In the genomic region with DNA sequence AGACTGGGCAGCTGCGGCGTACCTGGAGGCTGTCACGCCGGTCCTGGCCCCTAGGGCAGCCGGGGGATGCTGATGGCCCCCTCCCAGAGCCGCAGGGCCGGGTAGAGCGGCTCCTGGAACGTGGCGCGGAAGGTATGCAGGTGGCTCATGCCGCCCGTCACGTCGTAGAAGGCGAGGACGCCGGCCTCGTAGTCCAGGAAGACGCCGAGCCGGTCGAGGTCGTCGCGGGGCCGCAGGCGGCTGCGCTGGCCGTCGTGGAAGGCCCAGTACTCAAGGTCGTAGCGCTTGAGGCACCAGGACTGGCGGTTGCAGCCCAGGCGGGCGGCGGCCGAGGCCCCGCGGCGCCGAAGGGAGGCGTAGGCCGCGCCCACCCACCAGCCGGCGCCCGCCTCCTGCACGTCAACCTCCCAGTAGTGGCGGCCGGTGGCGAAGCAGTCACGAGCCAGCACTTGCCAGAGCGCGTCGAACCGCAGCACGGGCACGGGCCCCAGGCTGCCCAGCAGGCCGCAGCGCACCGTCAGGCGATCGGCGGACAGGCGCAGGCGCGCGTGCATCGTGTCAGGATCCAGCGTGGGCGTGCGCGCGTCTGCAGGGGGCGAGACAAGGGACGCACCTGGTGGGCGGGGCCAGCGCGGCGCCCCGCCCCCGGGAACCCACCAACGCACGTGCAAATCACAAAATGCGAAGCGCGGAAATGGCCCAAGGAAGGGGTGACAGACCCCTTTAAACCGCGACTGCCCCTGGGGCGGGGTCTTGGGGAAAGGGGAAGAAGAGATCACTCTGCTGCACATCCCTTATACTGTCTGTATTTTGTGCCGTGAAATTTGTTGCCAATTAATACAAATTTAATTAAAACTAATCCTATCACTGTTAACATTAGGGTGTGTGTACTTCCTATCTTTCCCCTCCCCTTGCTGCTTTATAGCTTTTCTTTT, we compare ENCODE assay signal across 9 cellular contexts. TPM values are rescaled to one million over a fixed set of nuclear protein-coding genes. Genes with fewer than 3 reads are reported as not detected.
DNase-seq lines count a peak whose midpoint lies in the region; ATAC-seq and TF ChIP-seq lines count a peak whose summit lies in the region.
"Had no signal": no experiment of that assay in that cellular context is flagged by ENCODE, and none has a peak within 500 bp of the region (broad histone marks: within the 10 kb centered on the region; RNA-seq: fewer than 3 reads in every experiment).

No MANE protein-coding gene starts in this region.

- no peak overlapping the region for H3K4me3 Mint-ChIP-seq in activated T-helper 1 cell treated with anti-CD3 and anti-CD28 coated beads, Interleukin-12 subunit alpha, Interleukin-12 subunit beta, Interleukin-2, Interleukin-4 antibody, amounts not matched to agents 30 ng/mL and 10 ng/mL and 1 ng/mL, durations not matched to agents 14 hours and 24 hours and 36 hours

- TF ChIP-seq EP300 in transverse colon (IDR thresholded peaks at IDR 0.05; ENCODE audit: low read depth): no peak

- intact Hi-C loops in activated T-helper 1 cell treated with anti-CD3 and anti-CD28 coated beads, Interleukin-12 subunit alpha, Interleukin-12 subunit beta, Interleukin-2, Interleukin-4 antibody, amounts not matched to agents 30 ng/mL and 10 ng/mL and 1 ng/mL, durations not matched to agents 14 hours and 24 hours and 36 hours (cut with micrococcal nuclease): no loop called here
- intact Hi-C loops in transverse colon (cut with DNase I; ENCODE audit: low total_unique reads): no loop called here

- TF ChIP-seq CTCF in coronary artery (IDR thresholded peaks at IDR 0.05) (no peak), lung (IDR thresholded peaks at IDR 0.05; ENCODE audit: control extremely low read depth, extremely low read depth) (no peak), transverse colon (IDR thresholded peaks at IDR 0.05) (peak in 2 of 5 experiments; percentile 9 to 11), WERI-Rb-1 (IDR thresholded peaks at IDR 0.05; ENCODE audit: low read depth, low read length) (no peak)

- peaks cover 51% of the 10 kb centered on the region for H3K4me1 Mint-ChIP-seq in activated T-helper 1 cell treated with anti-CD3 and anti-CD28 coated beads, Interleukin-12 subunit alpha, Interleukin-12 subunit beta, Interleukin-2, Interleukin-4 antibody, amounts not matched to agents 30 ng/mL and 10 ng/mL and 1 ng/mL, durations not matched to agents 14 hours and 24 hours and 36 hours (ENCODE audit: low read depth)

- no peaks in the 10 kb centered on the region for H3K27me3 Mint-ChIP-seq in activated T-helper 1 cell treated with anti-CD3 and anti-CD28 coated beads, Interleukin-12 subunit alpha, Interleukin-12 subunit beta, Interleukin-2, Interleukin-4 antibody, amounts not matched to agents 30 ng/mL and 10 ng/mL and 1 ng/mL, durations not matched to agents 14 hours and 24 hours and 36 hours (ENCODE audit: insufficient read depth)

- 49 to 55% methylated on average over 78 to 92 of the region's 92 CpGs for WGBS in lung, 2 donors
- WGBS in transverse colon (ENCODE audit: low coverage in 1 of 2), 2 donors: 70 to 83% methylated on average over 1 to 76 of the region's 92 CpGs

- H3K36me3 ChIP-seq in lung (ENCODE audit: control insufficient read depth in 2 of 2, insufficient read depth in 2 of 2, low read length in 2 of 2): peaks cover 6 to 23% of the 10 kb centered on the region in 2 donors
- peaks cover 0 to 4% (median 2%) of the 10 kb centered on the region in 4 donors for H3K36me3 ChIP-seq in transverse colon
- peaks cover 39% of the 10 kb centered on the region for H3K36me3 ChIP-seq in WERI-Rb-1

- H3K36me3 Mint-ChIP-seq in activated T-helper 1 cell treated with anti-CD3 and anti-CD28 coated beads, Interleukin-12 subunit alpha, Interleukin-12 subunit beta, Interleukin-2, Interleukin-4 antibody, amounts not matched to agents 30 ng/mL and 10 ng/mL and 1 ng/mL, durations not matched to agents 14 hours and 24 hours and 36 hours (ENCODE audit: low read depth): peaks cover 35% of the 10 kb centered on the region

- H3K27me3 ChIP-seq in lung (ENCODE audit: control insufficient read depth, insufficient read depth) (no peaks in the 10 kb centered on the region), transverse colon (no peaks in the 10 kb centered on the region), WERI-Rb-1 (ENCODE audit: insufficient read depth, low read depth, severe bottlenecking) (no peaks in the 10 kb centered on the region)

- H3K27ac Mint-ChIP-seq in activated T-helper 1 cell treated with anti-CD3 and anti-CD28 coated beads, Interleukin-12 subunit alpha, Interleukin-12 subunit beta, Interleukin-2, Interleukin-4 antibody, amounts not matched to agents 30 ng/mL and 10 ng/mL and 1 ng/mL, durations not matched to agents 14 hours and 24 hours and 36 hours: no peak overlapping the region

- peak; percentile 18 for DNase-seq in activated T-helper 1 cell treated with Interleukin-2 at 50 U/mL for 16 hours (ENCODE audit: low read depth)
- no peak for DNase-seq in activated T-helper 1 cell treated with anti-CD3 and anti-CD28 coated beads, Interleukin-12 subunit alpha, Interleukin-12 subunit beta, Interleukin-2, Interleukin-4 antibody, amounts not matched to agents 30 ng/mL and 10 ng/mL and 1 ng/mL, durations not matched to agents 14 hours and 24 hours and 36 hours (ENCODE audit: low spot score)
- no peak for DNase-seq in coronary artery (ENCODE audit: low spot score)
- peak; percentile 43 for DNase-seq in lung (ENCODE audit: low spot score)
- DNase-seq in transverse colon: peak; percentile 22
- no peak for DNase-seq in WERI-Rb-1
- no peak for DNase-seq in 8988T
- no peak for DNase-seq in cerebellar cortex (ENCODE audit: low spot score)
- DNase-seq: C1 segment of cervical spinal cord had no signal

- peak; percentile 65 for ATAC-seq in lung (ENCODE audit: insufficient read depth, low FRiP score)

- in situ Hi-C loops in transverse colon (cut with MboI; ENCODE audit: low pct_ligation_motif_present in 1 of 4, low pct_unique_long_range_greater_than_20kb in 1 of 4, low sequenced_read_pairs in 3 of 4): loop anchor here in 2 of 4 donors (25.0 kb wide), 2 partner anchors 100 to 175 kb away; a partner anchor contains a TSS

- TF ChIP-seq POLR2A in transverse colon (IDR thresholded peaks at IDR 0.05): no peak

- no peaks in the 10 kb centered on the region for H3K9me3 Mint-ChIP-seq in activated T-helper 1 cell treated with anti-CD3 and anti-CD28 coated beads, Interleukin-12 subunit alpha, Interleukin-12 subunit beta, Interleukin-2, Interleukin-4 antibody, amounts not matched to agents 30 ng/mL and 10 ng/mL and 1 ng/mL, durations not matched to agents 14 hours and 24 hours and 36 hours

- H3K4me1 ChIP-seq in lung (ENCODE audit: control insufficient read depth in 2 of 2, insufficient read depth in 2 of 2, low read length in 2 of 2): no peaks in the 10 kb centered on the region
- H3K4me1 ChIP-seq in transverse colon: peaks cover 0 to 20% (median 2%) of the 10 kb centered on the region in 4 donors

- no peak overlapping the region for H3K27ac ChIP-seq in coronary artery
- H3K27ac ChIP-seq in lung (ENCODE audit: low read depth in 1 of 2, low read length in 1 of 2): no peak overlapping the region
- H3K27ac ChIP-seq in transverse colon: no peak overlapping the region
- H3K27ac ChIP-seq in WERI-Rb-1: no peak overlapping the region

- H3K4me3 ChIP-seq in coronary artery (peak overlapping the region; percentile 68), lung (no peak overlapping the region), transverse colon (peak overlapping the region in 2 of 4 donors; percentile 8 to 30), WERI-Rb-1 (ENCODE audit: low read depth, low read length) (no peak overlapping the region)

- H3K9me3 ChIP-seq in lung (ENCODE audit: control insufficient read depth in 2 of 2, insufficient read depth in 1 of 2, low read length in 1 of 2): no peaks in the 10 kb centered on the region
- no peaks in the 10 kb centered on the region for H3K9me3 ChIP-seq in transverse colon
- no peaks in the 10 kb centered on the region for H3K9me3 ChIP-seq in WERI-Rb-1 (ENCODE audit: severe bottlenecking)

RNA-seq across cellular contexts. Expression of a gene that starts 31.2 kb away (rescaled TPM):
- total RNA-seq in activated T-helper 1 cell treated with anti-CD3 and anti-CD28 coated beads, Interleukin-12 subunit alpha, Interleukin-12 subunit beta, Interleukin-2, Interleukin-4 antibody, amounts not matched to agents 30 ng/mL and 10 ng/mL and 1 ng/mL, durations not matched to agents 14 hours and 24 hours and 36 hours: 54.4 and 55.5 TPM in 2 replicates
- total RNA-seq in lung: 10 to 100 TPM; 50.6 to 70.3 TPM
- 100 to 1,000 TPM in 1 of 2 donors, 10 to 100 TPM in 1; 78.5 to 109 TPM for polyA plus RNA-seq in lung
- total RNA-seq in transverse colon: 100 to 1,000 TPM in 3 of 4 donors, 10 to 100 TPM in 1; 86.6 to 319 (median 269) TPM

RNA-seq across cellular contexts. Expression of a gene that starts 31.3 kb away (rescaled TPM):
- total RNA-seq in activated T-helper 1 cell treated with anti-CD3 and anti-CD28 coated beads, Interleukin-12 subunit alpha, Interleukin-12 subunit beta, Interleukin-2, Interleukin-4 antibody, amounts not matched to agents 30 ng/mL and 10 ng/mL and 1 ng/mL, durations not matched to agents 14 hours and 24 hours and 36 hours: 41.7 and 42.0 TPM in 2 replicates
- total RNA-seq in lung (10 to 100 TPM in 1 of 2 donors, 1 to 10 TPM in 1; 5.0 to 42.7 TPM), transverse colon (10 to 100 TPM; 28.7 to 58.7 (median 53.8) TPM)
- 10 to 100 TPM in 1 of 2 donors, 1 to 10 TPM in 1; 6.5 to 17.7 TPM for polyA plus RNA-seq in lung

Comparison
In these comparisons a context has a peak if more than half of its experiments do, and no peak if none do; other contexts are left out.
1. DNase-seq: peak in activated T-helper 1 cell treated with Interleukin-2 at 50 U/mL for 16 hours (single experiment), lung (single experiment) and transverse colon (single experiment); none in activated T-helper 1 cell treated with anti-CD3 and anti-CD28 coated beads, Interleukin-12 subunit alpha, Interleukin-12 subunit beta, Interleukin-2, Interleukin-4 antibody, amounts not matched to agents 30 ng/mL and 10 ng/mL and 1 ng/mL, durations not matched to agents 14 hours and 24 hours and 36 hours (single experiment), coronary artery (single experiment), WERI-Rb-1 (single experiment), 8988T (single experiment) and cerebellar cortex (single experiment).